ENCODE assay signal across 30 cellular contexts in the genomic region with DNA sequence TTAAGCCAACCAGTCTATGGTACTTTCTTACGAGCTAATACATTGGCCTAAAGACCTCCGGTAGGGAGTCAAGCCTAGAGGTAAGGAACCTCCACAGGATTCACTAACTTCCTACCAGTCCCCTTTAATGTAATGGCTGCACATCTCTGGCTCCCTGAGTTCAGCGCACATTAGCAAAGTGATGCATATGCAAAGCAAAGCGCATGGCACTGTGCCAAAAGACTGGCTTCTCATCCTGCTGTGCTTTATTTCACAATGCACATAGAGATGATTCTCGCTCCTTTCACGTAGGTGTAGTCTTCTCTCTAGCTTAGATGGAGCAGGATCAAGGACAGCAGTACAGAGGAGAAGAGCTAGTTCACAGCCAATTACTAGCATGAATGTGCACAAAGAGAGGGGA. TPM values are rescaled to one million over a fixed set of nuclear protein-coding genes. Genes with fewer than 3 reads are reported as not detected.
DNase-seq lines count a peak whose midpoint lies in the region; ATAC-seq and TF ChIP-seq lines count a peak whose summit lies in the region.
"Had no signal": no experiment of that assay in that cellular context is flagged by ENCODE, and none has a peak within 500 bp of the region (broad histone marks: within the 10 kb centered on the region; RNA-seq: fewer than 3 reads in every experiment).

No MANE protein-coding gene starts in this region.

- H3K4me3 ChIP-seq in HAP-1 (no peak overlapping the region), esophagus muscularis mucosa (no peak overlapping the region)
- H3K4me3 ChIP-seq: breast epithelium, GM23338 had no signal

- peak; percentile 52 for DNase-seq in DMS 273 (lab: John Stamatoyannopoulos, UW; ENCODE audit: unreplicated experiment)
- no peak for DNase-seq in DMS 273 treated with DMSO at 0.1 percent for 48 hours (lab: John Stamatoyannopoulos, UW)
- peak; percentile 20 to 72 for DNase-seq in HAP-1 (ENCODE audit: low spot score in 2 of 2)
- peak; percentile 23 for DNase-seq in amniotic epithelial cell (ENCODE audit: low read depth)
- peak; percentile 3 for DNase-seq in middle frontal gyrus (ENCODE audit: extremely low spot score, low spot score)
- DNase-seq in esophagus muscularis mucosa (ENCODE audit: extremely low spot score), result no peak
- DNase-seq in HuH-7.5 (ENCODE audit: low spot score), result no peak
- DNase-seq: activated CD4-positive, alpha-beta T cell treated with anti-CD3 and anti-CD28 coated beads, Interleukin-2, amount 50 U/mL, for 48 hours; activated naive CD4-positive, alpha-beta T cell treated with anti-CD3 and anti-CD28 coated beads, Interleukin-2, amount 10 ng/mL, durations not matched to agents 7 days and 5 days; amniotic stem cell; CD4-positive, alpha-beta memory T cell; effector memory CD8-positive, alpha-beta T cell; left colon; mesendoderm; NCI-H1105; NCI-H446 treated with DMSO at 0.1 percent for 48 hours; SIG-M5; stimulated activated CD4-positive, alpha-beta T cell treated with anti-CD3 and anti-CD28 coated beads, Interleukin-4, amount 100 ng/mL, for 24 hours; SW 1271; T1000 had no signal

- ATAC-seq in HG03439 (IDR thresholded peaks at IDR 0.05; ENCODE audit: unreplicated experiment), result no peak
- ATAC-seq: effector memory CD8-positive, alpha-beta T cell; GM23338; left colon; Panc1; sciatic nerve; stimulated activated effector memory CD8-positive, alpha-beta T cell treated with anti-CD3 and anti-CD28 coated beads, Interleukin-12 subunit alpha, Interleukin-12 subunit beta, amount 100 ng/mL, for 72 hours had no signal

- H3K36me3 ChIP-seq in HAP-1 (replicated peaks) (peaks cover 19% of the 10 kb centered on the region), esophagus muscularis mucosa (peaks cover 0 to 6% (median 0%) of the 10 kb centered on the region in 4 donors)
- H3K36me3 ChIP-seq: breast epithelium had no signal

- H3K9me3 ChIP-seq in HAP-1, result no peaks in the 10 kb centered on the region
- H3K9me3 ChIP-seq in esophagus muscularis mucosa, result no peaks in the 10 kb centered on the region
- H3K9me3 ChIP-seq: breast epithelium had no signal

- H3K27ac ChIP-seq in esophagus muscularis mucosa (replicated peaks in 1 of 4), result no peak overlapping the region
- H3K27ac ChIP-seq: 22Rv1, breast epithelium had no signal

- intact Hi-C loops in esophagus muscularis mucosa (cut with DNase I), result loop anchor here (5.0 to 10.0 kb wide), 2 partner anchors 113 to 344 kb away; partner anchors contain the start of genes PIGA and ZRSR2

- in situ Hi-C loops in HAP-1 (cut with MboI; ENCODE audit: low sequenced_read_pairs), result loop anchor here (25.0 kb wide), 1 partner anchor 192 kb away; the partner anchor contains the start of gene PIR

- H3K27me3 ChIP-seq in HAP-1 (ENCODE audit: low read depth), result no peaks in the 10 kb centered on the region
- H3K27me3 ChIP-seq in esophagus muscularis mucosa, result no peaks in the 10 kb centered on the region
- H3K27me3 ChIP-seq: breast epithelium had no signal

- TF ChIP-seq CTCF in esophagus muscularis mucosa (IDR thresholded peaks at IDR 0.05), result no peak

- TF ChIP-seq POLR2A in esophagus muscularis mucosa (IDR thresholded peaks at IDR 0.05; ENCODE audit: low read depth), result no peak

- no peak for TF ChIP-seq EP300 in esophagus muscularis mucosa (IDR thresholded peaks at IDR 0.05)

- WGBS in esophagus muscularis mucosa, result 97% methylated on average over 6 of the region's 6 CpGs

- H3K4me1 ChIP-seq in HAP-1, result peaks cover 12% of the 10 kb centered on the region
- H3K4me1 ChIP-seq in esophagus muscularis mucosa, result peaks cover 11 to 24% (median 13%) of the 10 kb centered on the region in 4 donors

RNA-seq across cellular contexts. Expression of gene CLTRN, which starts 14.6 kb away (rescaled TPM):
- total RNA-seq in esophagus muscularis mucosa, result under 1 TPM in 3 of 4 donors, not detected in 1; 0.23 to 0.42 (median 0.33) TPM
- total RNA-seq: activated T-helper 1 cell treated with anti-CD3 and anti-CD28 coated beads, Interleukin-12 subunit alpha, Interleukin-12 subunit beta, Interleukin-2, Interleukin-4 antibody, amounts not matched to agents 30 ng/mL and 10 ng/mL and 1 ng/mL, durations not matched to agents 14 hours and 24 hours and 36 hours; LHCN-M2; myocyte had no signal

RNA-seq across cellular contexts. Expression of gene CA5B, which starts 58.8 kb away (rescaled TPM):
- 1 to 10 TPM; 4.2 to 8.2 (median 6.0) TPM for total RNA-seq in esophagus muscularis mucosa

Comparison
In these comparisons a context has a peak if more than half of its experiments do, and no peak if none do; other contexts are left out.
1. DNase-seq: peak in DMS 273 (single experiment), HAP-1 (2 of 2), amniotic epithelial cell (single experiment) and middle frontal gyrus (single experiment); none in DMS 273 treated with DMSO at 0.1 percent for 48 hours (single experiment), esophagus muscularis mucosa (single experiment) and HuH-7.5 (single experiment).